ENCODE assay signal across 8 cellular contexts in genomic region chr1:193059282-193060225, GRCh38. TPM values are rescaled to one million over a fixed set of nuclear protein-coding genes. Genes with fewer than 3 reads are reported as not detected.
A peak's percentile ranks its signal among the peaks of the same experiment; 100 is the strongest.
DNase-seq lines count a peak whose midpoint lies in the region; ATAC-seq lines count a peak whose summit lies in the region.

Gene RO60, plus strand, starts transcription at chr1:193059612. Its CDS starts 9,443 bp downstream, at chr1:193069055.
Gene UCHL5, minus strand, starts transcription at chr1:193059360. Its CDS starts 100 bp downstream, at chr1:193059260.

- peak within 1 kb of the TSS; percentile 93 to 97 for H3K27ac Mint-ChIP-seq in effector memory CD8-positive, alpha-beta T cell
- H3K27ac Mint-ChIP-seq in memory B cell, result peak within 1 kb of the TSS; percentile 96

- peak; percentile 94 for ATAC-seq in GM21360 (IDR thresholded peaks at IDR 0.05; ENCODE audit: unreplicated experiment)
- peak; percentile 90 for ATAC-seq in effector memory CD8-positive, alpha-beta T cell (replicated peaks)
- peak; percentile 91 for ATAC-seq in memory B cell (ENCODE audit: low read depth)

- peaks cover 37 to 61% of the 10 kb centered on the region in 2 donors for H3K4me1 Mint-ChIP-seq in effector memory CD8-positive, alpha-beta T cell (ENCODE audit: low read depth in 2 of 2)
- peaks cover 24% of the 10 kb centered on the region for H3K4me1 Mint-ChIP-seq in memory B cell

- peak within 1 kb of the TSS; percentile 85 to 92 for H3K4me3 Mint-ChIP-seq in effector memory CD8-positive, alpha-beta T cell
- H3K4me3 Mint-ChIP-seq in memory B cell, result peak within 1 kb of the TSS; percentile 98

- DNase-seq in COLO829 (ENCODE audit: low spot score) (peak; percentile 96), HT1080 (ENCODE audit: low read depth) (peak; percentile 99), NOMO-1 treated with DMSO at 0.1 percent for 48 hours (lab: John Stamatoyannopoulos, UW; ENCODE audit: unreplicated experiment) (peak; percentile 99), memory B cell (ENCODE audit: low spot score in 2 of 2) (peak; percentile 80 to 88)
- DNase-seq in activated CD8-positive, alpha-beta memory T cell treated with anti-CD3 and anti-CD28 coated beads for 4 hours (ENCODE audit: low read depth in 2 of 2), result peak; percentile 87 to 90
- DNase-seq in effector memory CD8-positive, alpha-beta T cell, result peak; percentile 90 to 91 (median 91)
- peak; percentile 86 for DNase-seq in stimulated activated CD8-positive, alpha-beta memory T cell treated with anti-CD3 and anti-CD28 coated beads, Interleukin-12 subunit alpha, Interleukin-12 subunit beta, amount 100 ng/mL, for 24 hours (ENCODE audit: extremely low read depth)

- no peaks in the 10 kb centered on the region for H3K9me3 Mint-ChIP-seq in effector memory CD8-positive, alpha-beta T cell
- no peaks in the 10 kb centered on the region for H3K9me3 Mint-ChIP-seq in memory B cell

- H3K36me3 Mint-ChIP-seq in effector memory CD8-positive, alpha-beta T cell (ENCODE audit: insufficient read depth), result peaks cover 12% of the 10 kb centered on the region
- H3K36me3 Mint-ChIP-seq in memory B cell, result peaks cover 1% of the 10 kb centered on the region

- no peaks in the 10 kb centered on the region for H3K27me3 Mint-ChIP-seq in effector memory CD8-positive, alpha-beta T cell
- H3K27me3 Mint-ChIP-seq in memory B cell, result no peaks in the 10 kb centered on the region

RNA-seq across cellular contexts. Expression of gene RO60, which starts in this region (rescaled TPM):
- total RNA-seq in HT1080 (2014; rRNA removed; shearing (Covaris generic)), result 75.0 and 78.3 TPM in 2 replicates
- polyA plus RNA-seq in HT1080 (2015; cell fraction: cytosol; rRNA removed), result 19.2 and 22.4 TPM in 2 replicates
- 27.1 and 27.6 TPM in 2 replicates for polyA plus RNA-seq in HT1080 (2015; cell fraction: nucleus; rRNA removed)

RNA-seq across cellular contexts. Expression of gene UCHL5, which starts in this region (rescaled TPM):
- 27.0 and 41.4 TPM in 2 replicates for total RNA-seq in HT1080 (2014; rRNA removed; shearing (Covaris generic))
- 69.6 and 75.2 TPM in 2 replicates for polyA plus RNA-seq in HT1080 (2015; cell fraction: cytosol; rRNA removed)
- 42.1 and 46.5 TPM in 2 replicates for polyA plus RNA-seq in HT1080 (2015; cell fraction: nucleus; rRNA removed)

Comparison
In these comparisons a context has a peak if more than half of its experiments do, and no peak if none do; other contexts are left out.
1. Peak in every context shown above with its lines: DNase-seq and ATAC-seq.